ENCODE assay signal across 1 cellular context in the genomic region with DNA sequence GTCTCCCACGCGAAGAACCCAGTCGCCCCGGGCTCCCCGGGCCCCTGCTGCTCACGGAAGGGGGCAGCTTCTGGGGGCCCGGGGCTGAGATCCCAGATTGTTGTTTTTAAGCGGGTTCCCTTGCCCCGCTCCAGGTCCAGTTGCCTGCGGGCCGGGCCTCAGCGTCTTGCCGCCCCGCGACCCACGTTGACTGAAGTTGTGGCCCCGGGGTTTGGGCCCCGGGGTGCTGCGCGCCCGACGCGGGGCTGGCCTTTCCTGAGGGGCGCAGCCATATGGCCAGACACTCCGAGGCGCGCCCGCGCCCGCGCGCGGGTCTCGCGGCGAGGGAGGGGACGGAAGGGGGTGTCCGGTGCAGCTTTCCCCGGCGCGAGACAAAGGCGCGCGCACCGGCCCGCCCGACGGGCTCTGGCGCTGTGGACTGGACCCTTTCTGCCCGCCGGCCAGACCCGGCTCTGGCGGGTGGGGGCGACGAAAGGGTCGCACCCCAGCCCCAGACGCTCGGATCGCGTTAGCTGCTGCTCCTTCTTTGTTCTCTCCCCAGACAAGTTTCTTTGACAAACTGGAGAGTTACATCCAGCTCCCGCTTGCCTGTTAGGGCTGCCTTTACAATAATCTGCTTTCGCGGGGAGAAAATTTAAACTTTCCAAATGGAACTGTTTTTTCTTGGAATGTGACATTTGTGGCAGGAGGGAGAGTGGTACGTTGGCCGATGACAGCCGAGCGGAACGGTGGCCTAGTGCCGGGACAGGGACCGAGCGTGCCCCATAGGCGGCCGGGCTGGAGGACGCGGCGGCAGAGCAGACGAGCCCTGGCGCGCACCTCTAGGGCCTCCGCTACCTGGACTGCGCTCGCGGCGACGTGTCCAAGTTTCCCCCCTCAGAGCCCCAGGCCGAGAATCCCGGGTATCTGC.
TF ChIP-seq lines count a peak whose summit lies in the region.

No MANE protein-coding gene starts in this region.

TF ChIP-seq in HEK293, 187 proteins besides CTCF, POLR2A, EP300 and RAD21 (continued from another document):
- TF ChIP-seq ZBTB17 (tag by site-specific recombination; IDR thresholded peaks at IDR 0.05) (0 out of 2 replicates have a peak, but pooled peaks have one; percentile 49), ZNF555 (tag by site-specific recombination; conservative IDR thresholded peaks at IDR 0.05) (no peak), ZBTB20 (tag by site-specific recombination; IDR thresholded peaks at IDR 0.05) (peak; percentile 24; the same call in 1 of the 2 replicates), ZNF561 (tag by site-specific recombination; IDR thresholded peaks at IDR 0.05; ENCODE audit: borderline replicate concordance) (peak; percentile 62; the same call in 1 of the 2 replicates), ZNF335 (tag by site-specific recombination; conservative IDR thresholded peaks at IDR 0.05) (peak; percentile 27; the same call in 1 of the 2 replicates), ZBTB48 (tag by site-specific recombination; IDR thresholded peaks at IDR 0.05) (peak; percentile 72), ZNF600 (tag by site-specific recombination; IDR thresholded peaks at IDR 0.05) (peak; percentile 47; the same call in 1 of the 2 replicates), PRDM1 (tag by site-specific recombination; IDR thresholded peaks at IDR 0.05) (peak; percentile 75)
- TF ChIP-seq, protein P1, sequence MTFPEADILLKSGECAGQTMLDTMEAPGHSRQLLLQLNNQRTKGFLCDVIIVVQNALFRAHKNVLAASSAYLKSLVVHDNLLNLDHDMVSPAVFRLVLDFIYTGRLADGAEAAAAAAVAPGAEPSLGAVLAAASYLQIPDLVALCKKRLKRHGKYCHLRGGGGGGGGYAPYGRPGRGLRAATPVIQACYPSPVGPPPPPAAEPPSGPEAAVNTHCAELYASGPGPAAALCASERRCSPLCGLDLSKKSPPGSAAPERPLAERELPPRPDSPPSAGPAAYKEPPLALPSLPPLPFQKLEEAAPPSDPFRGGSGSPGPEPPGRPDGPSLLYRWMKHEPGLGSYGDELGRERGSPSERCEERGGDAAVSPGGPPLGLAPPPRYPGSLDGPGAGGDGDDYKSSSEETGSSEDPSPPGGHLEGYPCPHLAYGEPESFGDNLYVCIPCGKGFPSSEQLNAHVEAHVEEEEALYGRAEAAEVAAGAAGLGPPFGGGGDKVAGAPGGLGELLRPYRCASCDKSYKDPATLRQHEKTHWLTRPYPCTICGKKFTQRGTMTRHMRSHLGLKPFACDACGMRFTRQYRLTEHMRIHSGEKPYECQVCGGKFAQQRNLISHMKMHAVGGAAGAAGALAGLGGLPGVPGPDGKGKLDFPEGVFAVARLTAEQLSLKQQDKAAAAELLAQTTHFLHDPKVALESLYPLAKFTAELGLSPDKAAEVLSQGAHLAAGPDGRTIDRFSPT (tag by site-specific recombination; IDR thresholded peaks at IDR 0.05): no peak
- TF ChIP-seq, protein P2, sequence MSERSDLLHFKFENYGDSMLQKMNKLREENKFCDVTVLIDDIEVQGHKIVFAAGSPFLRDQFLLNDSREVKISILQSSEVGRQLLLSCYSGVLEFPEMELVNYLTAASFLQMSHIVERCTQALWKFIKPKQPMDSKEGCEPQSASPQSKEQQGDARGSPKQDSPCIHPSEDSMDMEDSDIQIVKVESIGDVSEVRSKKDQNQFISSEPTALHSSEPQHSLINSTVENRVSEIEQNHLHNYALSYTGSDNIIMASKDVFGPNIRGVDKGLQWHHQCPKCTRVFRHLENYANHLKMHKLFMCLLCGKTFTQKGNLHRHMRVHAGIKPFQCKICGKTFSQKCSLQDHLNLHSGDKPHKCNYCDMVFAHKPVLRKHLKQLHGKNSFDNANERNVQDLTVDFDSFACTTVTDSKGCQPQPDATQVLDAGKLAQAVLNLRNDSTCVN (tag by site-specific recombination; optimal IDR thresholded peaks at IDR 0.05): peak; percentile 77
- TF ChIP-seq, protein P3, sequence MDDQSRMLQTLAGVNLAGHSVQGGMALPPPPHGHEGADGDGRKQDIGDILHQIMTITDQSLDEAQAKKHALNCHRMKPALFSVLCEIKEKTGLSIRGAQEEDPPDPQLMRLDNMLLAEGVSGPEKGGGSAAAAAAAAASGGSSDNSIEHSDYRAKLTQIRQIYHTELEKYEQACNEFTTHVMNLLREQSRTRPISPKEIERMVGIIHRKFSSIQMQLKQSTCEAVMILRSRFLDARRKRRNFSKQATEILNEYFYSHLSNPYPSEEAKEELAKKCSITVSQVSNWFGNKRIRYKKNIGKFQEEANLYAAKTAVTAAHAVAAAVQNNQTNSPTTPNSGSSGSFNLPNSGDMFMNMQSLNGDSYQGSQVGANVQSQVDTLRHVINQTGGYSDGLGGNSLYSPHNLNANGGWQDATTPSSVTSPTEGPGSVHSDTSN (CRISPR knock-in tag; IDR thresholded peaks at IDR 0.05): peak; percentile 71; the same call in 1 of the 2 replicates
- TF ChIP-seq, protein P4, sequence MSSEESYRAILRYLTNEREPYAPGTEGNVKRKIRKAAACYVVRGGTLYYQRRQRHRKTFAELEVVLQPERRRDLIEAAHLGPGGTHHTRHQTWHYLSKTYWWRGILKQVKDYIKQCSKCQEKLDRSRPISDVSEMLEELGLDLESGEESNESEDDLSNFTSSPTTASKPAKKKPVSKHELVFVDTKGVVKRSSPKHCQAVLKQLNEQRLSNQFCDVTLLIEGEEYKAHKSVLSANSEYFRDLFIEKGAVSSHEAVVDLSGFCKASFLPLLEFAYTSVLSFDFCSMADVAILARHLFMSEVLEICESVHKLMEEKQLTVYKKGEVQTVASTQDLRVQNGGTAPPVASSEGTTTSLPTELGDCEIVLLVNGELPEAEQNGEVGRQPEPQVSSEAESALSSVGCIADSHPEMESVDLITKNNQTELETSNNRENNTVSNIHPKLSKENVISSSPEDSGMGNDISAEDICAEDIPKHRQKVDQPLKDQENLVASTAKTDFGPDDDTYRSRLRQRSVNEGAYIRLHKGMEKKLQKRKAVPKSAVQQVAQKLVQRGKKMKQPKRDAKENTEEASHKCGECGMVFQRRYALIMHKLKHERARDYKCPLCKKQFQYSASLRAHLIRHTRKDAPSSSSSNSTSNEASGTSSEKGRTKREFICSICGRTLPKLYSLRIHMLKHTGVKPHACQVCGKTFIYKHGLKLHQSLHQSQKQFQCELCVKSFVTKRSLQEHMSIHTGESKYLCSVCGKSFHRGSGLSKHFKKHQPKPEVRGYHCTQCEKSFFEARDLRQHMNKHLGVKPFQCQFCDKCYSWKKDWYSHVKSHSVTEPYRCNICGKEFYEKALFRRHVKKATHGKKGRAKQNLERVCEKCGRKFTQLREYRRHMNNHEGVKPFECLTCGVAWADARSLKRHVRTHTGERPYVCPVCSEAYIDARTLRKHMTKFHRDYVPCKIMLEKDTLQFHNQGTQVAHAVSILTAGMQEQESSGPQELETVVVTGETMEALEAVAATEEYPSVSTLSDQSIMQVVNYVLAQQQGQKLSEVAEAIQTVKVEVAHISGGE (tag by site-specific recombination; conservative IDR thresholded peaks at IDR 0.05; ENCODE audit: low read depth): 0 out of 2 replicates have a peak, but pooled peaks have one; percentile 7
